ENCODE assay signal across 1 cellular context in the genomic region with DNA sequence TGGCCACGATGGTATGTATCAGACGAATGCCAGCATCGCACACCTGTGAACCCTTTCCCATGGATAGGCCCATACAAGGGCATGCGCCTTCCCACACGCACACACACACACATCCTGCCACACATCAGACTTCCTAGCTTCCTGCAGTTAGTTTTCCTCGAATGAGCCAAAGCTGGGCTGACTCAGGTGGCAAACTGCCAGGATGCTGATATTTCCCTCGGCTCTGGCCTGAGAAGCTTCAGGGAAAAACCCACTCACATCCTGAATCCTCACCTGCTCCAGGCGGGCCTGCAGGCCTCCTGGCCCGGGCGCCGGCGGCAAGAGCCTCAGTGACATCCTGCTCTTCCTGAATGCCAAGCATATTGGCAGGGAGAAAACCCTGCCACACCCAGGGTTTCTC.
TF ChIP-seq lines count a peak whose summit lies in the region.

No MANE protein-coding gene starts in this region.

TF ChIP-seq in GM23338, 12 proteins besides CTCF, POLR2A, EP300 and RAD21 (continued from another document):
- TF ChIP-seq, protein P1, sequence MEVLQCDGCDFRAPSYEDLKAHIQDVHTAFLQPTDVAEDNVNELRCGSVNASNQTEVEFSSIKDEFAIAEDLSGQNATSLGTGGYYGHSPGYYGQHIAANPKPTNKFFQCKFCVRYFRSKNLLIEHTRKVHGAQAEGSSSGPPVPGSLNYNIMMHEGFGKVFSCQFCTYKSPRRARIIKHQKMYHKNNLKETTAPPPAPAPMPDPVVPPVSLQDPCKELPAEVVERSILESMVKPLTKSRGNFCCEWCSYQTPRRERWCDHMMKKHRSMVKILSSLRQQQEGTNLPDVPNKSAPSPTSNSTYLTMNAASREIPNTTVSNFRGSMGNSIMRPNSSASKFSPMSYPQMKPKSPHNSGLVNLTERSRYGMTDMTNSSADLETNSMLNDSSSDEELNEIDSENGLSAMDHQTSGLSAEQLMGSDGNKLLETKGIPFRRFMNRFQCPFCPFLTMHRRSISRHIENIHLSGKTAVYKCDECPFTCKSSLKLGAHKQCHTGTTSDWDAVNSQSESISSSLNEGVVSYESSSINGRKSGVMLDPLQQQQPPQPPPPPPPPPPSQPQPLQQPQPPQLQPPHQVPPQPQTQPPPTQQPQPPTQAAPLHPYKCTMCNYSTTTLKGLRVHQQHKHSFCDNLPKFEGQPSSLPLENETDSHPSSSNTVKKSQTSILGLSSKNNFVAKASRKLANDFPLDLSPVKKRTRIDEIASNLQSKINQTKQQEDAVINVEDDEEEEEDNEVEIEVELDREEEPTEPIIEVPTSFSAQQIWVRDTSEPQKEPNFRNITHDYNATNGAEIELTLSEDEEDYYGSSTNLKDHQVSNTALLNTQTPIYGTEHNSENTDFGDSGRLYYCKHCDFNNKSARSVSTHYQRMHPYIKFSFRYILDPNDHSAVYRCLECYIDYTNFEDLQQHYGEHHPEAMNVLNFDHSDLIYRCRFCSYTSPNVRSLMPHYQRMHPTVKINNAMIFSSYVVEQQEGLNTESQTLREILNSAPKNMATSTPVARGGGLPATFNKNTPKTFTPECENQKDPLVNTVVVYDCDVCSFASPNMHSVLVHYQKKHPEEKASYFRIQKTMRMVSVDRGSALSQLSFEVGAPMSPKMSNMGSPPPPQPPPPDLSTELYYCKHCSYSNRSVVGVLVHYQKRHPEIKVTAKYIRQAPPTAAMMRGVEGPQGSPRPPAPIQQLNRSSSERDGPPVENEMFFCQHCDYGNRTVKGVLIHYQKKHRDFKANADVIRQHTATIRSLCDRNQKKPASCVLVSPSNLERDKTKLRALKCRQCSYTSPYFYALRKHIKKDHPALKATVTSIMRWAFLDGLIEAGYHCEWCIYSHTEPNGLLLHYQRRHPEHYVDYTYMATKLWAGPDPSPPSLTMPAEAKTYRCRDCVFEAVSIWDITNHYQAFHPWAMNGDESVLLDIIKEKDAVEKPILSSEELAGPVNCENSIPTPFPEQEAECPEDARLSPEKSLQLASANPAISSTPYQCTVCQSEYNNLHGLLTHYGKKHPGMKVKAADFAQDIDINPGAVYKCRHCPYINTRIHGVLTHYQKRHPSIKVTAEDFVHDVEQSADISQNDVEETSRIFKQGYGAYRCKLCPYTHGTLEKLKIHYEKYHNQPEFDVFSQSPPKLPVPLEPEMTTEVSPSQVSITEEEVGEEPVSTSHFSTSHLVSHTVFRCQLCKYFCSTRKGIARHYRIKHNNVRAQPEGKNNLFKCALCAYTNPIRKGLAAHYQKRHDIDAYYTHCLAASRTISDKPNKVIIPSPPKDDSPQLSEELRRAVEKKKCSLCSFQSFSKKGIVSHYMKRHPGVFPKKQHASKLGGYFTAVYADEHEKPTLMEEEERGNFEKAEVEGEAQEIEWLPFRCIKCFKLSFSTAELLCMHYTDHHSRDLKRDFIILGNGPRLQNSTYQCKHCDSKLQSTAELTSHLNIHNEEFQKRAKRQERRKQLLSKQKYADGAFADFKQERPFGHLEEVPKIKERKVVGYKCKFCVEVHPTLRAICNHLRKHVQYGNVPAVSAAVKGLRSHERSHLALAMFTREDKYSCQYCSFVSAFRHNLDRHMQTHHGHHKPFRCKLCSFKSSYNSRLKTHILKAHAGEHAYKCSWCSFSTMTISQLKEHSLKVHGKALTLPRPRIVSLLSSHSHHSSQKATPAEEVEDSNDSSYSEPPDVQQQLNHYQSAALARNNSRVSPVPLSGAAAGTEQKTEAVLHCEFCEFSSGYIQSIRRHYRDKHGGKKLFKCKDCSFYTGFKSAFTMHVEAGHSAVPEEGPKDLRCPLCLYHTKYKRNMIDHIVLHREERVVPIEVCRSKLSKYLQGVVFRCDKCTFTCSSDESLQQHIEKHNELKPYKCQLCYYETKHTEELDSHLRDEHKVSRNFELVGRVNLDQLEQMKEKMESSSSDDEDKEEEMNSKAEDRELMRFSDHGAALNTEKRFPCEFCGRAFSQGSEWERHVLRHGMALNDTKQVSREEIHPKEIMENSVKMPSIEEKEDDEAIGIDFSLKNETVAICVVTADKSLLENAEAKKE (CRISPR knock-in tag; IDR thresholded peaks at IDR 0.05): no peak
- no peak for TF ChIP-seq CREB1 (CRISPR knock-in tag; IDR thresholded peaks at IDR 0.05; ENCODE audit: low read depth)
